30 cellular contexts compared by ENCODE assay signal in genomic region chr5:1959911-1960581, GRCh38.
"Had no signal": no experiment of that assay in that cellular context is flagged by ENCODE, and none has a peak within 500 bp of the region (broad histone marks: within the 10 kb centered on the region; RNA-seq: fewer than 3 reads in every experiment).

No MANE protein-coding gene starts in this region.

- H3K4me1 Mint-ChIP-seq: immature natural killer cell; nephron; stimulated activated naive B cell treated with anti-CD40 and anti-IgM and Interleukin-4, amounts not matched to agents 10 μg/mL and 1 μg/mL and 100 μg/mL, for 72 hours had no signal

- ATAC-seq: activated CD8-positive, alpha-beta T cell treated with anti-CD3 and anti-CD28 coated beads for 36 hours; foreskin keratinocyte; left lung; mucosa of descending colon; stimulated activated naive B cell treated with anti-CD40 and anti-IgM and Interleukin-4, amounts not matched to agents 10 μg/mL and 1 μg/mL and 100 μg/mL, for 72 hours; upper lobe of right lung had no signal

- H3K9ac ChIP-seq: parathyroid adenoma had no signal

- H3K27ac ChIP-seq: esophagus muscularis mucosa, heart left ventricle, left lung, parathyroid adenoma, right atrium auricular region, stomach, thyroid gland, upper lobe of right lung had no signal

- H3K27ac Mint-ChIP-seq: activated CD8-positive, alpha-beta T cell treated with anti-CD3 and anti-CD28 coated beads for 36 hours; activated naive CD8-positive, alpha-beta T cell; activated T-helper 2 cell treated with anti-CD3 and anti-CD28 coated beads, Interferon-gamma antibody, Interleukin-2, Interleukin-4, amounts not matched to agents 10 μg/mL and 5 μg/mL and 100 μg/mL, durations not matched to agents 14 hours and 24 hours and 36 hours; immature natural killer cell; nephron; stimulated activated naive B cell treated with anti-CD40 and anti-IgM and Interleukin-4, amounts not matched to agents 10 μg/mL and 1 μg/mL and 100 μg/mL, for 72 hours; T-helper 1 cell treated with Interleukin-12 subunit alpha and Interleukin-12 subunit beta and Interleukin-4 antibody, amounts not matched to agents 30 μg/mL and 1 μg/mL, for 36 hours had no signal

- H3K4me3 ChIP-seq: esophagus muscularis mucosa, heart left ventricle, left lung, lung, mucosa of descending colon, right atrium auricular region, stomach, thyroid gland, upper lobe of right lung had no signal

- H3K4me1 ChIP-seq: esophagus muscularis mucosa, heart left ventricle, left lung, parathyroid adenoma, right atrium auricular region, stomach, thyroid gland, upper lobe of right lung had no signal

- H3K36me3 ChIP-seq: esophagus muscularis mucosa, heart left ventricle, left lung, right atrium auricular region, stomach, thyroid gland, upper lobe of right lung had no signal

- H3K9me3 ChIP-seq: esophagus muscularis mucosa, heart left ventricle, left lung, mucosa of descending colon, right atrium auricular region, stomach, thyroid gland, upper lobe of right lung had no signal

- H3K79me2 ChIP-seq: parathyroid adenoma had no signal

- DNase-seq: activated CD4-positive, alpha-beta T cell treated with anti-CD3 and anti-CD28 coated beads for 1 hour; activated CD4-positive, alpha-beta T cell treated with anti-CD3 and anti-CD28 coated beads, Interleukin-2, amount 50 U/mL, for 1 hour; activated CD8-positive, alpha-beta T cell treated with anti-CD3 and anti-CD28 coated beads for 36 hours; activated naive CD4-positive, alpha-beta T cell; activated T-cell treated with anti-CD3 and anti-CD28 coated beads, Interleukin-2, amount 50 U/mL, for 48 hours; aorta; caudate nucleus; foreskin keratinocyte; heart left ventricle; hypothalamus; immature natural killer cell; left lung; mesendoderm; mucosa of descending colon; stimulated activated CD4-positive, alpha-beta T cell treated with anti-CD3 and anti-CD28 coated beads, Interleukin-15, amount 100 ng/mL, for 24 hours; stimulated activated CD4-positive, alpha-beta T cell treated with anti-CD3 and anti-CD28 coated beads, Interleukin-2, amount 100 ng/mL, for 24 hours; stimulated activated naive B cell treated with anti-CD40 and anti-IgM and Interleukin-4, amounts not matched to agents 10 μg/mL and 1 μg/mL and 100 μg/mL, for 72 hours; stomach; SW 1271; thyroid gland; upper lobe of right lung had no signal

- H3K27me3 ChIP-seq: foreskin keratinocyte, heart left ventricle, right atrium auricular region, stomach, thyroid gland, upper lobe of right lung had no signal

- H2AFZ ChIP-seq: parathyroid adenoma had no signal

- H3K36me3 Mint-ChIP-seq: activated naive CD8-positive, alpha-beta T cell; brain; immature natural killer cell; stimulated activated naive B cell treated with anti-CD40 and anti-IgM and Interleukin-4, amounts not matched to agents 10 μg/mL and 1 μg/mL and 100 μg/mL, for 72 hours had no signal

- H3K4me3 Mint-ChIP-seq: activated CD8-positive, alpha-beta T cell treated with anti-CD3 and anti-CD28 coated beads for 36 hours; activated naive CD8-positive, alpha-beta T cell; brain; immature natural killer cell; nephron; stimulated activated naive B cell treated with anti-CD40 and anti-IgM and Interleukin-4, amounts not matched to agents 10 μg/mL and 1 μg/mL and 100 μg/mL, for 72 hours; T-helper 1 cell treated with Interleukin-12 subunit alpha and Interleukin-12 subunit beta and Interleukin-4 antibody, amounts not matched to agents 30 μg/mL and 1 μg/mL, for 36 hours had no signal

- H3K9me3 Mint-ChIP-seq: activated CD8-positive, alpha-beta T cell treated with anti-CD3 and anti-CD28 coated beads for 36 hours; activated T-helper 2 cell treated with anti-CD3 and anti-CD28 coated beads, Interferon-gamma antibody, Interleukin-2, Interleukin-4, amounts not matched to agents 10 μg/mL and 5 μg/mL and 100 μg/mL, durations not matched to agents 14 hours and 24 hours and 36 hours; nephron; T-helper 1 cell treated with Interleukin-12 subunit alpha and Interleukin-12 subunit beta and Interleukin-4 antibody, amounts not matched to agents 30 μg/mL and 1 μg/mL, for 36 hours had no signal
